ENCODE assay signal across 19 cellular contexts in the genomic region with DNA sequence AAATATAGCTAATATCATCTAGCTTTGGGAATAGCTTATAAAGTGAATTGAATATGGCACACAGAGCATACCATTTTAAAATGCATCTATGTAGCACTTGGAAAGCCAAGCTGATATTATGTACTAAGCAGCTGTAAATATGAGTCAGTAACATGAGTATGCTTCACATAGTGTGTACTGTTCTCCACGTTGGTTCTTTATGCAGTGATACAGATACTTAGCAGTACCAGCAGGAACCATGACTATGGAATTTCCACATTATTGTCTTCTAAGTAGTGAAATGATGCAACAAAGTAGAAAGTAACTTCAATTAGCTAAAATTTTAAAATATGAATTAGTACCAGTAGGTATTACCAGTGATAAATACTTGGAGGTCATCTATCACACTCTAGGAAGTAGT.
"Had no signal": no experiment of that assay in that cellular context is flagged by ENCODE, and none has a peak within 500 bp of the region (broad histone marks: within the 10 kb centered on the region; RNA-seq: fewer than 3 reads in every experiment).

No MANE protein-coding gene starts in this region.

- DNase-seq: activated CD4-positive, alpha-beta memory T cell treated with anti-CD3 and anti-CD28 coated beads for 36 hours; activated CD4-positive, alpha-beta T cell treated with anti-CD3 and anti-CD28 coated beads for 36 hours; activated gamma-delta T cell treated with Interleukin-2 at 50 U/mL for 16 hours; activated T-cell treated with anti-CD3 and anti-CD28 coated beads for 4 hours; amniotic stem cell; body of pancreas; central memory CD4-positive, alpha-beta T cell; kidney; occipital lobe; retina; stimulated activated CD4-positive, alpha-beta T cell treated with anti-CD3 and anti-CD28 coated beads, Interleukin-12 subunit alpha, Interleukin-12 subunit beta, amount 100 ng/mL, for 4 hours; stimulated activated CD4-positive, alpha-beta T cell treated with anti-CD3 and anti-CD28 coated beads, Interleukin-1b, Interleukin-23, amount 100 ng/mL, for 48 hours; SW 1271; transverse colon had no signal

- H3K4me3 ChIP-seq: body of pancreas, coronary artery, hepatocyte, transverse colon, vagina had no signal

- H3K27me3 ChIP-seq: body of pancreas, hepatocyte, transverse colon, vagina had no signal

- H3K4me1 ChIP-seq: body of pancreas, vagina had no signal

- H3K27ac ChIP-seq: body of pancreas, coronary artery, hepatocyte, transverse colon, vagina had no signal

- ATAC-seq: activated CD4-positive, alpha-beta T cell treated with anti-CD3 and anti-CD28 coated beads for 36 hours; activated naive CD4-positive, alpha-beta T cell treated with anti-CD3 and anti-CD28 coated beads, Interleukin-2, amount 50 U/mL, for 72 hours; body of pancreas; left lobe of liver had no signal
